ENCODE assay signal across 24 cellular contexts in the genomic region with DNA sequence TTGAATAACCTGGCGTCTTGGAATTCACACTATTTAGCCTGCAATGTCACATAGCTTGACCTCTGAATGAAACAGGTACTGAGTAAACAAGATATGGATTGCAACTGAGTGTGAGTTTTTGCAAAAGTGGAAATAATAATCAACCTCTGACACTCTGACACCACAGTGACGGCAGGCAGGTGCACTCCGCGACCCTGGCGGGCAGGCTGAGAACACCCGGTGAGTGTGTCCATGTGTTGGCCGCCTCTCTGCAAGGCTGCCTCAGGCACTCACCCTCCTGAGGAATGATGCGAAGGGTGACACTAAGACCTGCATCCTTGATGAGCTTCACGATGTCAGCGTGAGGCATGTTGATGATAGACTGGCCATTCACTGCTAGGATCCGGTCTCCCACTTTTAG.
"Had no signal": no experiment of that assay in that cellular context is flagged by ENCODE, and none has a peak within 500 bp of the region (broad histone marks: within the 10 kb centered on the region; RNA-seq: fewer than 3 reads in every experiment).

No MANE protein-coding gene starts in this region.

- H3K9me3 Mint-ChIP-seq: naive thymus-derived CD4-positive, alpha-beta T cell; nephron; stimulated activated naive B cell treated with anti-CD40 and anti-IgM and Interleukin-4, amounts not matched to agents 10 μg/mL and 1 μg/mL and 100 μg/mL, for 72 hours; stimulated activated naive CD8-positive, alpha-beta T cell treated with anti-CD3 and anti-CD28 coated beads, Interleukin-15, Interleukin-2, amounts not matched to agents 100 ng/mL and 50 ng/mL, for 24 hours had no signal

- H3K36me3 ChIP-seq: gastrocnemius medialis, left lung, ovary, spleen, suprapubic skin, transverse colon, upper lobe of right lung, uterus had no signal

- H3K27me3 ChIP-seq: dorsolateral prefrontal cortex, gastrocnemius medialis, left lung, ovary, spleen, suprapubic skin, transverse colon, upper lobe of right lung, uterus had no signal

- H3K36me3 Mint-ChIP-seq: naive thymus-derived CD4-positive, alpha-beta T cell; stimulated activated naive B cell treated with anti-CD40 and anti-IgM and Interleukin-4, amounts not matched to agents 10 μg/mL and 1 μg/mL and 100 μg/mL, for 72 hours had no signal

- H3K4me1 ChIP-seq: gastrocnemius medialis, left lung, suprapubic skin, transverse colon, upper lobe of right lung, uterus had no signal

- H3K27ac Mint-ChIP-seq: naive thymus-derived CD4-positive, alpha-beta T cell; nephron; stimulated activated naive B cell treated with anti-CD40 and anti-IgM and Interleukin-4, amounts not matched to agents 10 μg/mL and 1 μg/mL and 100 μg/mL, for 72 hours; stimulated activated naive CD8-positive, alpha-beta T cell treated with anti-CD3 and anti-CD28 coated beads, Interleukin-15, Interleukin-2, amounts not matched to agents 100 ng/mL and 50 ng/mL, for 24 hours had no signal

- H3K4me3 Mint-ChIP-seq: naive thymus-derived CD4-positive, alpha-beta T cell; nephron; stimulated activated naive B cell treated with anti-CD40 and anti-IgM and Interleukin-4, amounts not matched to agents 10 μg/mL and 1 μg/mL and 100 μg/mL, for 72 hours; stimulated activated naive CD8-positive, alpha-beta T cell treated with anti-CD3 and anti-CD28 coated beads, Interleukin-15, Interleukin-2, amounts not matched to agents 100 ng/mL and 50 ng/mL, for 24 hours had no signal

- ATAC-seq: esophagus mucosa; gastrocnemius medialis; left cardiac atrium; naive thymus-derived CD4-positive, alpha-beta T cell; psoas muscle; right cardiac atrium had no signal

- DNase-seq: dorsolateral prefrontal cortex; effector CD4-positive, alpha-beta T cell; gastrocnemius medialis; kidney; left cardiac atrium; left lung; naive thymus-derived CD4-positive, alpha-beta T cell; occipital lobe; ovary; posterior cingulate gyrus; psoas muscle; right cardiac atrium; spleen; stimulated activated naive B cell treated with anti-CD40 and anti-IgM and Interleukin-4, amounts not matched to agents 10 μg/mL and 1 μg/mL and 100 μg/mL, for 72 hours; transverse colon; upper lobe of right lung; uterus had no signal

- FAIRE-seq: colon, kidney had no signal

- H3K4me3 ChIP-seq: dorsolateral prefrontal cortex, gastrocnemius medialis, left lung, ovary, psoas muscle, skin epidermis, spleen, suprapubic skin, transverse colon, upper lobe of right lung, uterus had no signal

- H3K27ac ChIP-seq: epithelial cell of prostate, gastrocnemius medialis, left lung, ovary, psoas muscle, skin epidermis, spleen, suprapubic skin, transverse colon, upper lobe of right lung, uterus had no signal

- H3K4me1 Mint-ChIP-seq: naive thymus-derived CD4-positive, alpha-beta T cell; stimulated activated naive B cell treated with anti-CD40 and anti-IgM and Interleukin-4, amounts not matched to agents 10 μg/mL and 1 μg/mL and 100 μg/mL, for 72 hours had no signal

- H3K9me3 ChIP-seq: gastrocnemius medialis, left lung, ovary, psoas muscle, spleen, suprapubic skin, transverse colon, upper lobe of right lung, uterus had no signal
